In the genomic region with DNA sequence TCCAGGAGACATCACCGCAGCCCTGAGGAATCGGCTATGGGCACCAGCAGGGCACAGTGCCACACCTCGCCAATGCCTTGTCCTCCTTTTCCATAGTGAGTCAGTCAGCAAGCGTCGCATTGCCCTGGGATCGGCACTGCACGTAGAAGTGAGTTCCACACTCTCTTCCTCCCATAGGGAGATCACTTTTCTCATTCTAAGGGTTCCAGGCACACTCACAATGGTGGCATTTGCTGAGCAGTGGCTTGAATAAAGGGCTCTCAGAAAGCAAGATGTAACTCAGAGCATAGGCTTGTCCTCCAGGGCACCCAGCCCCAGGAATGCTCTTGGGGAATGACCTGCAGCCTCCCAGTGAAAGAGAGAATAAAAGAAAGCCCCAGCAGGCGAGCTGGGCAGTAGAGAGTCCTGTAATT, we compare ENCODE assay signal across 1 cellular context.
TF ChIP-seq lines count a peak whose summit lies in the region.

No MANE protein-coding gene starts in this region.

TF ChIP-seq in endothelial cell of umbilical vein, 7 proteins besides CTCF, POLR2A, EP300 and RAD21:
- TF ChIP-seq MYC (IDR thresholded peaks at IDR 0.05; ENCODE audit: low read depth, low read length), result no peak
- no peak for TF ChIP-seq GATA2 (IDR thresholded peaks at IDR 0.05; ENCODE audit: insufficient read depth, insufficient read length, low read depth, low read length)
- no peak for TF ChIP-seq FOS (IDR thresholded peaks at IDR 0.05; ENCODE audit: borderline replicate concordance, insufficient read depth, low read length)
- TF ChIP-seq, protein P1, sequence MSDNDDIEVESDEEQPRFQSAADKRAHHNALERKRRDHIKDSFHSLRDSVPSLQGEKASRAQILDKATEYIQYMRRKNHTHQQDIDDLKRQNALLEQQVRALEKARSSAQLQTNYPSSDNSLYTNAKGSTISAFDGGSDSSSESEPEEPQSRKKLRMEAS (IDR thresholded peaks at IDR 0.05; ENCODE audit: insufficient read depth, insufficient read length), result no peak
- TF ChIP-seq EZH2 (IDR thresholded peaks at IDR 0.05; ENCODE audit: borderline replicate concordance, low read depth, low read length, severe bottlenecking), result no peak
- TF ChIP-seq POLR2AphosphoS5 (IDR thresholded peaks at IDR 0.05; ENCODE audit: insufficient read depth, low read depth, low read length), result no peak
- TF ChIP-seq JUN (IDR thresholded peaks at IDR 0.05; ENCODE audit: borderline replicate concordance, insufficient read depth, insufficient read length, low read depth), result no peak
